In the genomic region with DNA sequence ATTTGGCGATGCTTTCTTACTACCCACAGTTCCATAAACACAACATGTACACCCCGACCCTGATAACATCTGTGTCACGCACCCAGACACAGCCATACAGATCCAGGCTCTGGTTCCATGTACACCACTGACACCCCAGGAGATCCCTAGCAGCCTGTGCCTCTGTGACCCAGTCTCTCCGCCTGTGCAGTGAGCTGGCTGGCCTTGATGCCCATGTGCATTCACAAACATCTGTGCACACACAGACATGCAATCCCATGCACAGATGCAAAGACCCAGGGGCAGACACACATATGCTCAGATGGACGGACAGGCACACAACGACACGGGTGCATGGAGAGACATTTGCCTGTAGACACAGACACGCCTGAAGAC, we compare ENCODE assay signal across 11 cellular contexts. TPM values are rescaled to one million over a fixed set of nuclear protein-coding genes. Genes with fewer than 3 reads are reported as not detected.
DNase-seq lines count a peak whose midpoint lies in the region; ATAC-seq, FAIRE-seq and TF ChIP-seq lines count a peak whose summit lies in the region.
"Had no signal": no experiment of that assay in that cellular context is flagged by ENCODE, and none has a peak within 500 bp of the region (broad histone marks: within the 10 kb centered on the region; RNA-seq: fewer than 3 reads in every experiment).

No MANE protein-coding gene starts in this region.

- H3K36me3 ChIP-seq in left lung (no peaks in the 10 kb centered on the region), thymus (ENCODE audit: control insufficient read depth, insufficient read depth) (peaks cover 14% of the 10 kb centered on the region)
- H3K36me3 ChIP-seq: cardiac muscle cell, HAP-1, SJSA1 had no signal

- peaks cover 59% of the 10 kb centered on the region for H3K4me1 Mint-ChIP-seq in T-helper 17 cell

- no peak for ATAC-seq in T-helper 17 cell
- ATAC-seq in left lung: no peak
- no peak for ATAC-seq in activated CD4-positive, CD25-positive, alpha-beta regulatory T cell treated with anti-CD3 and anti-CD28 coated beads, Interleukin-2, amount 50 U/mL, for 24 hours

- FAIRE-seq in frontal cortex (lab: Jason Lieb, UNC): no peak

- peak overlapping the region in 1 of 2 donors; percentile 8 for H3K27ac ChIP-seq in left lung
- peak overlapping the region; percentile 53 for H3K27ac ChIP-seq in thymus (ENCODE audit: low read depth)
- H3K27ac ChIP-seq: SJSA1 had no signal

- H3K9me3 ChIP-seq in T-helper 17 cell (ENCODE audit: control insufficient read depth, low read length, poor library complexity, severe bottlenecking) (no peaks in the 10 kb centered on the region), left lung (no peaks in the 10 kb centered on the region), thymus (ENCODE audit: control insufficient read depth) (no peaks in the 10 kb centered on the region)
- H3K9me3 ChIP-seq: HAP-1, SJSA1 had no signal

- WGBS in thymus: 78% methylated on average over 8 of the region's 8 CpGs

- peak; percentile 63 for DNase-seq in activated effector memory CD4-positive, alpha-beta T cell treated with anti-CD3 and anti-CD28 coated beads, Interleukin-2, amount 50 U/mL, for 16 hours
- DNase-seq in activated effector memory CD4-positive, alpha-beta T cell treated with Interleukin-2 at 50 U/mL for 16 hours: no peak
- DNase-seq in T-helper 17 cell (no peak), left lung (peak; percentile 17 to 20), frontal cortex (ENCODE audit: low spot score in 2 of 2) (no peak), GDM1 (lab: John Stamatoyannopoulos, UW) (no peak)

- no peaks in the 10 kb centered on the region for H3K36me3 Mint-ChIP-seq in T-helper 17 cell (ENCODE audit: low read depth)

- H3K27me3 ChIP-seq in left lung: peaks cover 0 to 53% of the 10 kb centered on the region in 2 donors
- H3K27me3 ChIP-seq in thymus (ENCODE audit: control insufficient read depth, insufficient read depth): no peaks in the 10 kb centered on the region
- H3K27me3 ChIP-seq: cardiac muscle cell, SJSA1 had no signal

- H3K4me1 ChIP-seq in left lung: peaks cover 17 to 63% of the 10 kb centered on the region in 2 donors
- peaks cover 56% of the 10 kb centered on the region for H3K4me1 ChIP-seq in thymus (ENCODE audit: control insufficient read depth, insufficient read depth, low read length)

- H3K27me3 Mint-ChIP-seq in T-helper 17 cell: no peaks in the 10 kb centered on the region

- H3K27ac Mint-ChIP-seq in T-helper 17 cell: peak overlapping the region; percentile 99

- no peak for TF ChIP-seq CTCF in left lung (IDR thresholded peaks at IDR 0.05)

- intact Hi-C loops in left lung (cut with DNase I): no loop called here

- no peak overlapping the region for H3K4me3 Mint-ChIP-seq in T-helper 17 cell

- no peak overlapping the region for H3K4me3 ChIP-seq in left lung
- no peak overlapping the region for H3K4me3 ChIP-seq in thymus (ENCODE audit: low read length)
- H3K4me3 ChIP-seq: cardiac muscle cell, HAP-1, SJSA1 had no signal

RNA-seq across cellular contexts. Expression of a gene that starts 4.1 kb away (rescaled TPM):
- total RNA-seq in T-helper 17 cell: 1 to 10 TPM; 3.1 to 4.9 TPM
- total RNA-seq in left lung: 1 to 10 TPM; 5.2 to 9.3 TPM
- polyA plus RNA-seq in thymus: 6.8 TPM
- 0.82 TPM for total RNA-seq in frontal cortex

RNA-seq across cellular contexts. Expression of a gene that starts 10.2 kb away (rescaled TPM):
- total RNA-seq in T-helper 17 cell: 1 to 10 TPM; 1.6 to 2.8 TPM
- under 1 TPM; 0.92 to 0.99 TPM for total RNA-seq in left lung
- polyA plus RNA-seq in thymus: 3.5 TPM
- total RNA-seq in frontal cortex: under 0.01 TPM
- total RNA-seq: cardiac muscle cell, SJSA1 had no signal
- polyA plus RNA-seq: cardiac muscle cell had no signal

RNA-seq across cellular contexts. Expression of a gene that starts 45.9 kb away (rescaled TPM):
- 1 to 10 TPM; 1.8 to 2.6 TPM for total RNA-seq in T-helper 17 cell
- 100 to 1,000 TPM in 1 of 2 donors, 10 to 100 TPM in 1; 41.8 to 108 TPM for total RNA-seq in left lung
- 11.8 TPM for polyA plus RNA-seq in thymus
- 71.7 TPM for total RNA-seq in frontal cortex

Comparison
In these comparisons a context has a peak if more than half of its experiments do, and no peak if none do; other contexts are left out.
1. DNase-seq: peak in activated effector memory CD4-positive, alpha-beta T cell treated with anti-CD3 and anti-CD28 coated beads, Interleukin-2, amount 50 U/mL, for 16 hours (single experiment) and left lung (2 of 2); none in activated effector memory CD4-positive, alpha-beta T cell treated with Interleukin-2 at 50 U/mL for 16 hours (single experiment), T-helper 17 cell (0 of 3), frontal cortex (0 of 2) and GDM1 (single experiment).
2. RNA of a gene that starts 45.9 kb away (total RNA-seq): 41.8 to 108 TPM in left lung and 71.7 TPM in frontal cortex (single experiment); 1.8 to 2.6 TPM in T-helper 17 cell; every median in the first group is over 10 times any median in the second.